1 cellular context compared by ENCODE assay signal in genomic region chr19:18128044-18128443, GRCh38.
A peak's percentile ranks its signal among the peaks of the same experiment; 100 is the strongest.
TF ChIP-seq lines count a peak whose summit lies in the region.

No MANE protein-coding gene starts in this region.

TF ChIP-seq in IMR-90, 13 proteins besides CTCF, POLR2A, EP300 and RAD21:
- TF ChIP-seq MAZ (IDR thresholded peaks at IDR 0.05; ENCODE audit: borderline replicate concordance, low read depth, low read length), result no peak
- peak; percentile 52; the same call in 1 of the 2 replicates for TF ChIP-seq CEBPB (IDR thresholded peaks at IDR 0.05; ENCODE audit: low read depth, low read length)
TF ChIP-seq in IMR-90: peak in this region for 1.
